ENCODE assay signal across 7 cellular contexts in genomic region chr19:48715276-48715675, GRCh38. TPM values are rescaled to one million over a fixed set of nuclear protein-coding genes. Genes with fewer than 3 reads are reported as not detected.
DNase-seq lines count a peak whose midpoint lies in the region; ATAC-seq and TF ChIP-seq lines count a peak whose summit lies in the region.
"Had no signal": no experiment of that assay in that cellular context is flagged by ENCODE, and none has a peak within 500 bp of the region (broad histone marks: within the 10 kb centered on the region; RNA-seq: fewer than 3 reads in every experiment).

No MANE protein-coding gene starts in this region.

- no peak for ATAC-seq in CD4-positive, alpha-beta T cell (ENCODE audit: poor library complexity)
- ATAC-seq in activated B cell treated with CpG ODN at 0.5 μM for 24 hours (ENCODE audit: low read depth) (no peak), HG03432 (IDR thresholded peaks at IDR 0.05; ENCODE audit: unreplicated experiment) (no peak), HG02610 (IDR thresholded peaks at IDR 0.05; ENCODE audit: unreplicated experiment) (no peak)

- H3K4me3 ChIP-seq in mucosa of rectum (ENCODE audit: low read length in 2 of 2) = peak overlapping the region; percentile 74 to 75
- H3K4me3 ChIP-seq in effector memory CD4-positive, alpha-beta T cell (ENCODE audit: insufficient read depth, low read depth, low read length, poor library complexity, severe bottlenecking) = no peak overlapping the region

- H3K27ac Mint-ChIP-seq in CD4-positive, alpha-beta T cell = peak overlapping the region; percentile 50
- H3K27ac Mint-ChIP-seq in activated B cell treated with CpG ODN at 0.5 μM for 24 hours = no peak overlapping the region

- no peaks in the 10 kb centered on the region for H3K36me3 ChIP-seq in mucosa of rectum (ENCODE audit: control insufficient read depth in 2 of 2, insufficient read depth in 2 of 2, low read length in 2 of 2)
- no peaks in the 10 kb centered on the region for H3K36me3 ChIP-seq in effector memory CD4-positive, alpha-beta T cell (ENCODE audit: control insufficient read depth, insufficient read depth, low read length)

- H3K9ac ChIP-seq in mucosa of rectum (ENCODE audit: low read depth in 1 of 2, low read length in 2 of 2) = peak overlapping the region; percentile 39 to 93

- H3K36me3 Mint-ChIP-seq in CD4-positive, alpha-beta T cell (ENCODE audit: low read depth) = no peaks in the 10 kb centered on the region
- H3K36me3 Mint-ChIP-seq in activated B cell treated with CpG ODN at 0.5 μM for 24 hours (ENCODE audit: low read depth) = no peaks in the 10 kb centered on the region

- intact Hi-C loops in CD4-positive, alpha-beta T cell (cut with DNase I, micrococcal nuclease) = loop anchor here in 1 of 2 experiments (2.0 to 10.0 kb wide), 2 partner anchors 68 to 210 kb away; partner anchors contain the start of gene CA11
- intact Hi-C loops in activated B cell treated with CpG ODN at 0.5 μM for 24 hours (cut with micrococcal nuclease) = loop anchor here (2.0 kb wide), 1 partner anchor 54 kb away; no protein-coding TSS in a partner anchor

- CTCF ChIA-PET in CD4-positive, alpha-beta T cell (lab: Charles Lee) = interaction anchor here (2.2 kb wide), 1 partner anchor 80 kb away, joined by 6 read pairs; no protein-coding TSS in a partner anchor
- CTCF ChIA-PET in activated B cell treated with CpG ODN at 0.5 μM for 24 hours (lab: Charles Lee) = no interaction called here

- POLR2A ChIA-PET in CD4-positive, alpha-beta T cell (lab: Charles Lee) = interaction anchor here (0.8 to 2.9 kb wide), 4 partner anchors 10 to 279 kb away, joined by 3 to 21 read pairs (median 6); partner anchors contain the start of genes CA11 and RUVBL2
- POLR2A ChIA-PET in activated B cell treated with CpG ODN at 0.5 μM for 24 hours (lab: Charles Lee) = interaction anchor here (0.9 to 1.3 kb wide), 2 partner anchors 10 to 12 kb away, joined by 4 to 7 read pairs; no protein-coding TSS in a partner anchor

- H3K4me3 Mint-ChIP-seq in CD4-positive, alpha-beta T cell = peak overlapping the region; percentile 81
- H3K4me3 Mint-ChIP-seq in activated B cell treated with CpG ODN at 0.5 μM for 24 hours = peak overlapping the region; percentile 81

- H3K27ac ChIP-seq in CD4-positive, alpha-beta T cell (ENCODE audit: low read depth, low read length) = no peak overlapping the region
- peak overlapping the region; percentile 27 to 89 for H3K27ac ChIP-seq in mucosa of rectum (ENCODE audit: low read depth in 2 of 2, low read length in 2 of 2)
- H3K27ac ChIP-seq in effector memory CD4-positive, alpha-beta T cell (ENCODE audit: insufficient read depth, low read length, poor library complexity, severe bottlenecking) = no peak overlapping the region

- DNase-seq in CD4-positive, alpha-beta T cell = no peak
- DNase-seq in activated B cell treated with CpG ODN at 0.5 μM for 24 hours = no peak
- DNase-seq in effector memory CD4-positive, alpha-beta T cell = no peak
- DNase-seq: NCI-H2029 had no signal

- H3K27me3 Mint-ChIP-seq in CD4-positive, alpha-beta T cell = no peaks in the 10 kb centered on the region
- no peaks in the 10 kb centered on the region for H3K27me3 Mint-ChIP-seq in activated B cell treated with CpG ODN at 0.5 μM for 24 hours

- no peak for TF ChIP-seq CTCF in CD4-positive, alpha-beta T cell (IDR thresholded peaks at IDR 0.05)
- no peak for TF ChIP-seq CTCF in activated B cell treated with CpG ODN at 0.5 μM for 24 hours (IDR thresholded peaks at IDR 0.05)

- no peaks in the 10 kb centered on the region for H3K27me3 ChIP-seq in CD4-positive, alpha-beta T cell (ENCODE audit: control insufficient read depth, insufficient read depth, low read length)
- no peaks in the 10 kb centered on the region for H3K27me3 ChIP-seq in mucosa of rectum (ENCODE audit: control insufficient read depth in 2 of 2, insufficient read depth in 2 of 2, low read length in 2 of 2)
- H3K27me3 ChIP-seq in effector memory CD4-positive, alpha-beta T cell (replicated peaks; ENCODE audit: control insufficient read depth, insufficient read depth, low read length, poor library complexity, severe bottlenecking) = no peaks in the 10 kb centered on the region

- H3K4me1 ChIP-seq in mucosa of rectum (ENCODE audit: control insufficient read depth in 2 of 2, insufficient read depth in 2 of 2, low read length in 2 of 2) = peaks cover 24 to 36% of the 10 kb centered on the region in 2 donors
- H3K4me1 ChIP-seq in effector memory CD4-positive, alpha-beta T cell (ENCODE audit: control insufficient read depth, insufficient read depth, low read length, poor library complexity, severe bottlenecking) = peaks cover 16% of the 10 kb centered on the region

- H3K9me3 Mint-ChIP-seq in CD4-positive, alpha-beta T cell = no peaks in the 10 kb centered on the region
- no peaks in the 10 kb centered on the region for H3K9me3 Mint-ChIP-seq in activated B cell treated with CpG ODN at 0.5 μM for 24 hours

- H3K9me3 ChIP-seq in CD4-positive, alpha-beta T cell (ENCODE audit: control insufficient read depth, low read length) = no peaks in the 10 kb centered on the region
- H3K9me3 ChIP-seq in mucosa of rectum (ENCODE audit: control insufficient read depth in 2 of 2, low read length in 2 of 2) = peaks cover 0 to 2% of the 10 kb centered on the region in 2 donors
- no peaks in the 10 kb centered on the region for H3K9me3 ChIP-seq in effector memory CD4-positive, alpha-beta T cell (ENCODE audit: control insufficient read depth, low read length)

- peaks cover 21% of the 10 kb centered on the region for H3K4me1 Mint-ChIP-seq in CD4-positive, alpha-beta T cell (ENCODE audit: low read depth)
- peaks cover 25% of the 10 kb centered on the region for H3K4me1 Mint-ChIP-seq in activated B cell treated with CpG ODN at 0.5 μM for 24 hours

RNA-seq across cellular contexts. Expression of gene MAMSTR, which starts 4.2 kb away (rescaled TPM):
- total RNA-seq in CD4-positive, alpha-beta T cell = under 1 TPM; 0.47 to 0.50 TPM
- total RNA-seq in activated B cell treated with CpG ODN at 0.5 μM for 24 hours = 0.37 and 0.78 TPM in 2 replicates

RNA-seq across cellular contexts. Expression of gene FUT2, which starts 19.5 kb away (rescaled TPM):
- total RNA-seq in CD4-positive, alpha-beta T cell = not detected
- not detected in 2 replicates for total RNA-seq in activated B cell treated with CpG ODN at 0.5 μM for 24 hours

RNA-seq across cellular contexts. Expression of gene RASIP1, which starts 25.1 kb away (rescaled TPM):
- total RNA-seq in CD4-positive, alpha-beta T cell = under 1 TPM; 0.55 to 0.56 TPM
- 0.07 and 0.12 TPM in 2 replicates for total RNA-seq in activated B cell treated with CpG ODN at 0.5 μM for 24 hours

RNA-seq across cellular contexts. Expression of gene IZUMO1, which starts 31.4 kb away (rescaled TPM):
- not detected for total RNA-seq in CD4-positive, alpha-beta T cell
- not detected in 2 replicates for total RNA-seq in activated B cell treated with CpG ODN at 0.5 μM for 24 hours

RNA-seq across cellular contexts. Expression of gene FUT1, which starts 37.2 kb away (rescaled TPM):
- not detected for total RNA-seq in CD4-positive, alpha-beta T cell
- not detected in 2 replicates for total RNA-seq in activated B cell treated with CpG ODN at 0.5 μM for 24 hours

Comparison
In these comparisons a context has a peak if more than half of its experiments do, and no peak if none do; other contexts are left out.
1. H3K27ac ChIP-seq: peak in mucosa of rectum (2 of 2); none in CD4-positive, alpha-beta T cell (single experiment) and effector memory CD4-positive, alpha-beta T cell (single experiment).